1 cellular context compared by ENCODE assay signal in the genomic region with DNA sequence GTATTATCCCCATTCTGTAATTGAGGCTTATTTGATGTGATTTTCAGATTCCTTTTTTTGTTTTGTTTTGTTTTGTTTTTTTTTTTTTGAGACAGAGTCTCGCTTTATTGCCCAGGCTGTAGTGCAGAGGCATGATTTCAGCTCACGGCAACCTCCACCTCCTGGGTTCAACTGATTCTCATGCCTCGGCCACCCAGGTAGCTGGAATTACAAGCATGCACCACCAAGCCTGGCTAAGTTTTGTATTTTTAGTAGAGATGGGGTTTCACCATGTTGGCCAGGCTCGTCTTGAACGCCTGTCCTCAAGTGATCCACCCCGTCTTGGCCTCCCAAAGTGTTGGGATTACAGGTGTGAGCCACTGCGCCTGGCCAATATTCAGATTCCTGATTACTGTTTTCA.
TF ChIP-seq lines count a peak whose summit lies in the region.

No MANE protein-coding gene starts in this region.

TF ChIP-seq in H1, 55 proteins besides CTCF, POLR2A, EP300 and RAD21:
- TF ChIP-seq TEAD4 (IDR thresholded peaks at IDR 0.05; ENCODE audit: low read depth, low read length): peak; percentile 74
